Comparison of ENCODE assay signal across 33 cellular contexts in genomic region chr11:57979532-57980079, GRCh38. TPM values are rescaled to one million over a fixed set of nuclear protein-coding genes. Genes with fewer than 3 reads are reported as not detected.
"Had no signal": no experiment of that assay in that cellular context is flagged by ENCODE, and none has a peak within 500 bp of the region (broad histone marks: within the 10 kb centered on the region; RNA-seq: fewer than 3 reads in every experiment).

No MANE protein-coding gene starts in this region.

- H3K36me3 Mint-ChIP-seq: activated CD8-positive, alpha-beta memory T cell treated with anti-CD3 and anti-CD28 coated beads, Interleukin-2, amount 10 ng/mL, durations not matched to agents 7 days and 5 days; activated naive CD4-positive, alpha-beta T cell treated with anti-CD3 and anti-CD28 coated beads, Interleukin-2, amount 50 U/mL, for 72 hours had no signal

- DNase-seq: activated B cell treated with CpG ODN at 0.5 μM for 24 hours; activated CD4-positive, alpha-beta T cell treated with anti-CD3 and anti-CD28 coated beads for 1 hour; activated CD4-positive, alpha-beta T cell treated with anti-CD3 and anti-CD28 coated beads, Interleukin-2, amount 10 ng/mL, durations not matched to agents 24 days and 14 days; activated CD4-positive, alpha-beta T cell treated with anti-CD3 and anti-CD28 coated beads, Interleukin-2, amount 50 U/mL, for 48 hours; activated CD8-positive, alpha-beta memory T cell treated with anti-CD3 and anti-CD28 coated beads, Interleukin-2, amount 10 ng/mL, durations not matched to agents 7 days and 5 days; activated effector memory CD4-positive, alpha-beta T cell treated with Interleukin-2 at 50 U/mL for 16 hours; activated naive CD4-positive, alpha-beta T cell; activated naive CD8-positive, alpha-beta T cell treated with anti-CD3 and anti-CD28 coated beads, Interleukin-2, amount 50 U/mL, for 24 hours; activated T-cell treated with anti-CD3 and anti-CD28 coated beads, Interleukin-2, amount 50 U/mL, for 24 hours; amniotic stem cell; brain microvascular endothelial cell; Kasumi-1; KBM-7; NCI-H1105 treated with DMSO at 0.1 percent for 48 hours; NCI-H1436 treated with DMSO at 0.1 percent for 48 hours; NCI-H1930; NCI-H2171; NCI-H2227 treated with DMSO at 0.1 percent for 48 hours; NCI-H446 treated with DMSO at 0.1 percent for 48 hours; NCI-H526; NCI-H774; NK-92 treated with Interleukin-12 subunit alpha and Interleukin-12 subunit beta, amount 100 ng/mL, for 24 hours; OCI-M1; Right ventricle myocardium superior; SK-N-SH had no signal

- ATAC-seq: activated CD8-positive, alpha-beta memory T cell treated with anti-CD3 and anti-CD28 coated beads, Interleukin-2, amount 10 ng/mL, durations not matched to agents 7 days and 5 days; activated naive CD4-positive, alpha-beta T cell treated with anti-CD3 and anti-CD28 coated beads, Interleukin-2, amount 50 U/mL, for 72 hours; activated naive CD8-positive, alpha-beta T cell treated with anti-CD3 and anti-CD28 coated beads, Interleukin-2, amount 50 U/mL, for 24 hours; Panc1 had no signal

- H3K27me3 ChIP-seq: ascending aorta, brain microvascular endothelial cell, cardiac muscle cell, SJCRH30 had no signal

- H3K4me1 Mint-ChIP-seq: activated B cell treated with CpG ODN at 0.5 μM for 24 hours; activated CD4-positive, alpha-beta T cell treated with anti-CD3 and anti-CD28 coated beads, Interleukin-2, amount 10 ng/mL, durations not matched to agents 24 days and 14 days; activated CD8-positive, alpha-beta memory T cell treated with anti-CD3 and anti-CD28 coated beads, Interleukin-2, amount 10 ng/mL, durations not matched to agents 7 days and 5 days; activated naive CD8-positive, alpha-beta T cell treated with anti-CD3 and anti-CD28 coated beads, Interleukin-2, amount 50 U/mL, for 24 hours had no signal

- H3K36me3 ChIP-seq: ascending aorta, brain microvascular endothelial cell, cardiac muscle cell, SJCRH30 had no signal

- H3K27ac Mint-ChIP-seq: activated B cell treated with CpG ODN at 0.5 μM for 24 hours; activated CD4-positive, alpha-beta T cell treated with anti-CD3 and anti-CD28 coated beads, Interleukin-2, amount 10 ng/mL, durations not matched to agents 24 days and 14 days; activated CD8-positive, alpha-beta memory T cell treated with anti-CD3 and anti-CD28 coated beads, Interleukin-2, amount 10 ng/mL, durations not matched to agents 7 days and 5 days; activated naive CD4-positive, alpha-beta T cell treated with anti-CD3 and anti-CD28 coated beads, Interleukin-2, amount 50 U/mL, for 72 hours; activated naive CD8-positive, alpha-beta T cell treated with anti-CD3 and anti-CD28 coated beads, Interleukin-2, amount 50 U/mL, for 24 hours; activated T-cell treated with anti-CD3 and anti-CD28 coated beads, Interleukin-2, amount 50 U/mL, for 24 hours; activated T-helper 1 cell treated with anti-CD3 and anti-CD28 coated beads, Interleukin-12 subunit alpha, Interleukin-12 subunit beta, Interleukin-2, Interleukin-4 antibody, amounts not matched to agents 30 ng/mL and 10 ng/mL and 1 ng/mL, durations not matched to agents 14 hours and 24 hours and 36 hours had no signal

- H3K4me3 Mint-ChIP-seq: activated B cell treated with CpG ODN at 0.5 μM for 24 hours; activated CD4-positive, alpha-beta T cell treated with anti-CD3 and anti-CD28 coated beads, Interleukin-2, amount 10 ng/mL, durations not matched to agents 24 days and 14 days; activated CD8-positive, alpha-beta memory T cell treated with anti-CD3 and anti-CD28 coated beads, Interleukin-2, amount 10 ng/mL, durations not matched to agents 7 days and 5 days; activated naive CD8-positive, alpha-beta T cell treated with anti-CD3 and anti-CD28 coated beads, Interleukin-2, amount 50 U/mL, for 24 hours; activated T-cell treated with anti-CD3 and anti-CD28 coated beads, Interleukin-2, amount 50 U/mL, for 24 hours; activated T-helper 1 cell treated with anti-CD3 and anti-CD28 coated beads, Interleukin-12 subunit alpha, Interleukin-12 subunit beta, Interleukin-2, Interleukin-4 antibody, amounts not matched to agents 30 ng/mL and 10 ng/mL and 1 ng/mL, durations not matched to agents 14 hours and 24 hours and 36 hours had no signal

- H3K27ac ChIP-seq: ascending aorta, brain microvascular endothelial cell, cardiac muscle cell, RWPE1, SJCRH30 had no signal

- H3K4me2 ChIP-seq: SK-N-SH had no signal

- H3K9ac ChIP-seq: SK-N-SH had no signal

- H3K4me3 ChIP-seq: ascending aorta, cardiac muscle cell, SJCRH30 had no signal

- H3K9me3 ChIP-seq: ascending aorta, SK-N-SH had no signal

- H3K9me3 Mint-ChIP-seq: activated B cell treated with CpG ODN at 0.5 μM for 24 hours; activated CD4-positive, alpha-beta T cell treated with anti-CD3 and anti-CD28 coated beads, Interleukin-2, amount 10 ng/mL, durations not matched to agents 24 days and 14 days; activated T-cell treated with anti-CD3 and anti-CD28 coated beads, Interleukin-2, amount 50 U/mL, for 24 hours; activated T-helper 1 cell treated with anti-CD3 and anti-CD28 coated beads, Interleukin-12 subunit alpha, Interleukin-12 subunit beta, Interleukin-2, Interleukin-4 antibody, amounts not matched to agents 30 ng/mL and 10 ng/mL and 1 ng/mL, durations not matched to agents 14 hours and 24 hours and 36 hours had no signal

RNA-seq across cellular contexts. Expression of gene OR9Q1, which starts 44.1 kb away (rescaled TPM):
- total RNA-seq: activated B cell treated with CpG ODN at 0.5 μM for 24 hours; activated CD4-positive, alpha-beta T cell treated with anti-CD3 and anti-CD28 coated beads, Interleukin-2, amount 10 ng/mL, durations not matched to agents 24 days and 14 days; activated CD8-positive, alpha-beta memory T cell treated with anti-CD3 and anti-CD28 coated beads, Interleukin-2, amount 10 ng/mL, durations not matched to agents 7 days and 5 days; activated naive CD4-positive, alpha-beta T cell treated with anti-CD3 and anti-CD28 coated beads, Interleukin-2, amount 50 U/mL, for 72 hours; activated T-helper 1 cell treated with anti-CD3 and anti-CD28 coated beads, Interleukin-12 subunit alpha, Interleukin-12 subunit beta, Interleukin-2, Interleukin-4 antibody, amounts not matched to agents 30 ng/mL and 10 ng/mL and 1 ng/mL, durations not matched to agents 14 hours and 24 hours and 36 hours; ascending aorta; cardiac muscle cell; Right ventricle myocardium superior; SJCRH30; T-helper 1 cell treated with Interleukin-12 subunit alpha and Interleukin-12 subunit beta and Interleukin-4 antibody, amounts not matched to agents 30 ng/mL and 1 ng/mL, for 36 hours had no signal
- polyA plus RNA-seq: cardiac muscle cell, SK-N-SH had no signal

RNA-seq across cellular contexts. Expression of gene OR6Q1, which starts 51.1 kb away (rescaled TPM):
- total RNA-seq: activated B cell treated with CpG ODN at 0.5 μM for 24 hours; activated CD4-positive, alpha-beta T cell treated with anti-CD3 and anti-CD28 coated beads, Interleukin-2, amount 10 ng/mL, durations not matched to agents 24 days and 14 days; activated CD8-positive, alpha-beta memory T cell treated with anti-CD3 and anti-CD28 coated beads, Interleukin-2, amount 10 ng/mL, durations not matched to agents 7 days and 5 days; activated T-helper 1 cell treated with anti-CD3 and anti-CD28 coated beads, Interleukin-12 subunit alpha, Interleukin-12 subunit beta, Interleukin-2, Interleukin-4 antibody, amounts not matched to agents 30 ng/mL and 10 ng/mL and 1 ng/mL, durations not matched to agents 14 hours and 24 hours and 36 hours; ascending aorta; cardiac muscle cell; Right ventricle myocardium superior; SJCRH30; T-helper 1 cell treated with Interleukin-12 subunit alpha and Interleukin-12 subunit beta and Interleukin-4 antibody, amounts not matched to agents 30 ng/mL and 1 ng/mL, for 36 hours had no signal
- polyA plus RNA-seq: cardiac muscle cell, SK-N-SH had no signal
